ENCODE assay signal across 17 cellular contexts in genomic region chr18:52615943-52616342, GRCh38.
DNase-seq lines count a peak whose midpoint lies in the region; ATAC-seq and TF ChIP-seq lines count a peak whose summit lies in the region.
"Had no signal": no experiment of that assay in that cellular context is flagged by ENCODE, and none has a peak within 500 bp of the region (broad histone marks: within the 10 kb centered on the region; RNA-seq: fewer than 3 reads in every experiment).

No MANE protein-coding gene starts in this region.

- H3K4me1 Mint-ChIP-seq in mesothelial cell of epicardium, result peaks cover 6% of the 10 kb centered on the region
- H3K4me1 Mint-ChIP-seq in naive thymus-derived CD8-positive, alpha-beta T cell, result no peaks in the 10 kb centered on the region

- H3K27me3 Mint-ChIP-seq in mesothelial cell of epicardium (ENCODE audit: low read depth), result peaks cover 2% of the 10 kb centered on the region
- H3K27me3 Mint-ChIP-seq in naive thymus-derived CD8-positive, alpha-beta T cell, result no peaks in the 10 kb centered on the region

- ATAC-seq in GM18511 (IDR thresholded peaks at IDR 0.05; ENCODE audit: unreplicated experiment), result peak; percentile 95
- ATAC-seq in GM21360 (IDR thresholded peaks at IDR 0.05; ENCODE audit: unreplicated experiment), result peak; percentile 71
- peak; percentile 59 for ATAC-seq in HG02885 (IDR thresholded peaks at IDR 0.05; ENCODE audit: poor library complexity, unreplicated experiment)
- ATAC-seq in HG03460 (IDR thresholded peaks at IDR 0.05; ENCODE audit: unreplicated experiment), result peak; percentile 70
- ATAC-seq in naive thymus-derived CD8-positive, alpha-beta T cell, result no peak
- ATAC-seq: activated CD4-positive, CD25-positive, alpha-beta regulatory T cell treated with anti-CD3 and anti-CD28 coated beads, Interleukin-2, amount 50 U/mL, for 24 hours; upper lobe of right lung had no signal

- no peaks in the 10 kb centered on the region for H3K36me3 Mint-ChIP-seq in mesothelial cell of epicardium
- H3K36me3 Mint-ChIP-seq in naive thymus-derived CD8-positive, alpha-beta T cell, result no peaks in the 10 kb centered on the region

- POLR2A ChIA-PET in naive thymus-derived CD8-positive, alpha-beta T cell (lab: Charles Lee), result no interaction called here

- no peak for DNase-seq in mesothelial cell of epicardium (ENCODE audit: low spot score in 2 of 2, unreplicated experiment in 2 of 2)
- no peak for DNase-seq in naive thymus-derived CD8-positive, alpha-beta T cell
- DNase-seq in activated gamma-delta T cell (lab: John Stamatoyannopoulos, UW), result no peak
- DNase-seq in cerebellar nuclear complex (lab: John Stamatoyannopoulos, UW), result no peak
- DNase-seq: activated CD8-positive, alpha-beta memory T cell treated with anti-CD3 and anti-CD28 coated beads, Interleukin-2, amount 50 U/mL, for 4 hours; activated naive CD4-positive, alpha-beta T cell treated with anti-CD3 and anti-CD28 coated beads, Interleukin-2, amount 50 U/mL, for 16 hours; brain microvascular endothelial cell; NCI-H1092; Right ventricle myocardium superior; stimulated activated naive CD4-positive, alpha-beta T cell; T-helper 2 cell; upper lobe of right lung had no signal

- no peaks in the 10 kb centered on the region for H3K9me3 Mint-ChIP-seq in mesothelial cell of epicardium
- H3K9me3 Mint-ChIP-seq in naive thymus-derived CD8-positive, alpha-beta T cell, result peaks cover 0 to 5% (median 0%) of the 10 kb centered on the region in 9 donors

- TF ChIP-seq CTCF in mesothelial cell of epicardium (IDR thresholded peaks at IDR 0.05; ENCODE audit: unreplicated experiment), result no peak

- H3K4me3 Mint-ChIP-seq in mesothelial cell of epicardium, result no peak overlapping the region
- no peak overlapping the region for H3K4me3 Mint-ChIP-seq in naive thymus-derived CD8-positive, alpha-beta T cell

- no peak overlapping the region for H3K27ac Mint-ChIP-seq in mesothelial cell of epicardium
- no peak overlapping the region for H3K27ac Mint-ChIP-seq in naive thymus-derived CD8-positive, alpha-beta T cell

Comparison
In these comparisons a context has a peak if more than half of its experiments do, and no peak if none do; other contexts are left out.
1. ATAC-seq: peak in GM18511 (single experiment), GM21360 (single experiment), HG02885 (single experiment) and HG03460 (single experiment); none in naive thymus-derived CD8-positive, alpha-beta T cell (0 of 2).